ENCODE assay signal across 8 cellular contexts in genomic region chr3:120678984-120679383, GRCh38. TPM values are rescaled to one million over a fixed set of nuclear protein-coding genes. Genes with fewer than 3 reads are reported as not detected.
A peak's percentile ranks its signal among the peaks of the same experiment; 100 is the strongest.
DNase-seq lines count a peak whose midpoint lies in the region; ATAC-seq lines count a peak whose summit lies in the region.

No MANE protein-coding gene starts in this region.

- ATAC-seq in HG02759 (IDR thresholded peaks at IDR 0.05; ENCODE audit: unreplicated experiment), result peak; percentile 33
- peak; percentile 89 for ATAC-seq in memory B cell (ENCODE audit: low read depth)
- no peak for ATAC-seq in activated naive CD4-positive, alpha-beta T cell treated with anti-CD3 and anti-CD28 coated beads, Interleukin-2, amount 50 U/mL, for 72 hours

- H3K9me3 ChIP-seq in adipocyte (ENCODE audit: control insufficient read depth, low read length), result no peaks in the 10 kb centered on the region

- peaks cover 18% of the 10 kb centered on the region for H3K4me1 Mint-ChIP-seq in memory B cell

- no peaks in the 10 kb centered on the region for H3K36me3 ChIP-seq in adipocyte (ENCODE audit: control insufficient read depth, insufficient read depth, low read length, severe bottlenecking)

- peaks cover 4% of the 10 kb centered on the region for H3K9me3 Mint-ChIP-seq in memory B cell
- H3K9me3 Mint-ChIP-seq in activated naive CD4-positive, alpha-beta T cell treated with anti-CD3 and anti-CD28 coated beads, Interleukin-2, amount 50 U/mL, for 72 hours, result peaks cover 0 to 21% of the 10 kb centered on the region in 2 donors

- peak overlapping the region; percentile 68 for H3K9ac ChIP-seq in adipocyte (ENCODE audit: low read length)

- peak overlapping the region; percentile 71 for H3K4me3 ChIP-seq in adipocyte (ENCODE audit: low read length)

- no peaks in the 10 kb centered on the region for H3K27me3 Mint-ChIP-seq in memory B cell

- H3K27ac Mint-ChIP-seq in memory B cell, result peak overlapping the region; percentile 47
- no peak overlapping the region for H3K27ac Mint-ChIP-seq in activated naive CD4-positive, alpha-beta T cell treated with anti-CD3 and anti-CD28 coated beads, Interleukin-2, amount 50 U/mL, for 72 hours

- H3K4me1 ChIP-seq in adipocyte (ENCODE audit: control insufficient read depth, insufficient read depth, low read length), result peaks cover 21% of the 10 kb centered on the region

- no peaks in the 10 kb centered on the region for H3K36me3 Mint-ChIP-seq in memory B cell
- H3K36me3 Mint-ChIP-seq in activated naive CD4-positive, alpha-beta T cell treated with anti-CD3 and anti-CD28 coated beads, Interleukin-2, amount 50 U/mL, for 72 hours, result peaks cover 11 to 13% of the 10 kb centered on the region in 2 donors

- DNase-seq in DMS53 (lab: John Stamatoyannopoulos, UW) (peak; percentile 54), adipocyte (ENCODE audit: low read depth) (no peak), memory B cell (ENCODE audit: low spot score in 2 of 2) (no peak), NCI-H1105 (lab: John Stamatoyannopoulos, UW) (no peak), NCI-H187 (lab: John Stamatoyannopoulos, UW) (no peak), NCI-H1694 treated with DMSO at 0.1 percent for 48 hours (lab: John Stamatoyannopoulos, UW) (no peak)
- no peak for DNase-seq in activated naive CD4-positive, alpha-beta T cell treated with anti-CD3 and anti-CD28 coated beads, Interleukin-2, amount 50 U/mL, for 72 hours (ENCODE audit: low spot score in 2 of 2)

- H3K27me3 ChIP-seq in adipocyte (replicated peaks; ENCODE audit: control insufficient read depth, insufficient read depth, low read length), result no peaks in the 10 kb centered on the region

- no peak overlapping the region for H3K4me3 Mint-ChIP-seq in memory B cell

RNA-seq across cellular contexts. Expression of gene HGD, which starts 3.1 kb away (rescaled TPM):
- under 1 TPM; 0.62 to 0.87 TPM for total RNA-seq in activated naive CD4-positive, alpha-beta T cell treated with anti-CD3 and anti-CD28 coated beads, Interleukin-2, amount 50 U/mL, for 72 hours

Comparison
In these comparisons a context has a peak if more than half of its experiments do, and no peak if none do; other contexts are left out.
1. ATAC-seq: peak in HG02759 (single experiment) and memory B cell (single experiment); none in activated naive CD4-positive, alpha-beta T cell treated with anti-CD3 and anti-CD28 coated beads, Interleukin-2, amount 50 U/mL, for 72 hours (0 of 2).